In the genomic region with DNA sequence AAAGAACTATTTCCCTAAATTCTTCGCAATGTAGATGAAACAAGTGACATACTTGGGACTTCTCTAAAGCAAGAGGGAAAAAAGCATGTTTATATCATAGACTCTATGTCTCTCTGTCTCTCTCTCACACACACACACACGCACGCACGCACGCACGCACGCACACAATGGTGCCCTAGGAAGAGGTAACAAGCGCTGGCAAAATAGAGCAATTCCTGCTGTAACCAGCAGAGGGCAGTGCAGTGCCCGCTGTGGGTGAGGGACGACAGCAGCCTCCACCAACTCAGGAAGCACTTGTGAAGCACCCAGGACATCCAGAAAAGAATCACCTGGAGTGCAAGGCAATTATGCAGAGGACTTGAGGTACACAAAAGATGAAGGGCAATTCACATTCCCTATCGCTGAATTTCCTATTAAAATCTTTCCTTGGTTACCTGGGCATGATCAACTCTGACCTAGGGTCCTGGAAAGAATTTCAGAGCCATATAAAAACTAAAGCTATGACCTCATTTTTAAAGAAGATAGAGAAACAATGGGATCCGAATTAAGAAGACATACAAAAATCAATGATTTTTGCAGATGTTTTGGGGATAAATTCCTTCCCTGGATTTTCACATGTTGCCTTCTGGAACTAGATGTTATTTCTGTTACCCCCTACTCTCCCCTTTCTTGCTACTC, we compare ENCODE assay signal across 8 cellular contexts.
DNase-seq lines count a peak whose midpoint lies in the region; ATAC-seq, FAIRE-seq and TF ChIP-seq lines count a peak whose summit lies in the region.

No MANE protein-coding gene starts in this region.

- no peaks in the 10 kb centered on the region for H3K36me3 ChIP-seq in skeletal muscle satellite cell (ENCODE audit: insufficient read depth, low read length)

- no peak overlapping the region for H3K9ac ChIP-seq in skeletal muscle satellite cell (ENCODE audit: low read depth, low read length)

- CTCF ChIA-PET in RWPE1 (lab: Yijun Ruan, JAX), result interaction anchor here (0.6 to 0.8 kb wide), 4 partner anchors 78 to 798 kb away, joined by 3 to 8 read pairs (median 3); no protein-coding TSS in a partner anchor

- H3K27me3 ChIP-seq in right cardiac atrium (ENCODE audit: control insufficient read depth, insufficient read depth), result no peaks in the 10 kb centered on the region
- no peaks in the 10 kb centered on the region for H3K27me3 ChIP-seq in skeletal muscle satellite cell (ENCODE audit: control insufficient read depth, insufficient read depth, low read length)

- intact Hi-C loops in right cardiac atrium (cut with DNase I), result no loop called here

- no peak overlapping the region for H3K4me3 ChIP-seq in right cardiac atrium (ENCODE audit: low read length)
- H3K4me3 ChIP-seq in skeletal muscle satellite cell (ENCODE audit: low read length), result no peak overlapping the region

- POLR2A ChIA-PET in RWPE1 (lab: Yijun Ruan, JAX; ENCODE audit: low non-redundant PET), result no interaction called here

- TF ChIP-seq CTCF in GM12872 (IDR thresholded peaks at IDR 0.05; ENCODE audit: insufficient read depth, low read depth, low read length), result peak; percentile 98
- peak; percentile 78 for TF ChIP-seq CTCF in RWPE1 (conservative IDR thresholded peaks at IDR 0.05; ENCODE audit: low read depth)

- peak; percentile 53 for FAIRE-seq in H54 (lab: Jason Lieb, UNC)

- H3K36me3 Mint-ChIP-seq in activated naive CD4-positive, alpha-beta T cell treated with anti-CD3 and anti-CD28 coated beads, Interleukin-2, amount 50 U/mL, for 72 hours, result no peaks in the 10 kb centered on the region

- no peaks in the 10 kb centered on the region for H3K9me3 ChIP-seq in right cardiac atrium (ENCODE audit: control insufficient read depth, low read length)
- no peaks in the 10 kb centered on the region for H3K9me3 ChIP-seq in skeletal muscle satellite cell (replicated peaks; ENCODE audit: low read length)

- 32% methylated on average over 12 of the region's 12 CpGs for WGBS in right cardiac atrium

- peak; percentile 83 to 84 for ATAC-seq in activated naive CD4-positive, alpha-beta T cell treated with anti-CD3 and anti-CD28 coated beads, Interleukin-2, amount 50 U/mL, for 72 hours
- peak; percentile 73 to 75 for ATAC-seq in right cardiac atrium

- no peak for TF ChIP-seq POLR2A in H54 (IDR thresholded peaks at IDR 0.05; ENCODE audit: low read depth, low read length)

- H3K27ac Mint-ChIP-seq in activated naive CD4-positive, alpha-beta T cell treated with anti-CD3 and anti-CD28 coated beads, Interleukin-2, amount 50 U/mL, for 72 hours, result no peak overlapping the region

- peak overlapping the region; percentile 53 for H3K4me2 ChIP-seq in skeletal muscle satellite cell (ENCODE audit: low read length)

- DNase-seq in H54 (ENCODE audit: insufficient read length, low spot score) (peak; percentile 34), Kasumi-1 (lab: John Stamatoyannopoulos, UW) (peak; percentile 85 to 87), RWPE1 (ENCODE audit: low spot score) (peak; percentile 30), right cardiac atrium (peak; percentile 35 to 76 (median 66)), mesenteric fat pad (ENCODE audit: low spot score) (no peak)
- DNase-seq in activated naive CD4-positive, alpha-beta T cell treated with anti-CD3 and anti-CD28 coated beads, Interleukin-2, amount 50 U/mL, for 72 hours (ENCODE audit: low spot score in 2 of 2), result peak; percentile 76 to 81

- H3K27ac ChIP-seq in RWPE1 (no peak overlapping the region), right cardiac atrium (ENCODE audit: low read length) (no peak overlapping the region)

- no peaks in the 10 kb centered on the region for H3K9me3 Mint-ChIP-seq in activated naive CD4-positive, alpha-beta T cell treated with anti-CD3 and anti-CD28 coated beads, Interleukin-2, amount 50 U/mL, for 72 hours

- peaks cover 7% of the 10 kb centered on the region for H3K4me1 ChIP-seq in right cardiac atrium (ENCODE audit: control insufficient read depth, insufficient read depth, low read length)
- no peaks in the 10 kb centered on the region for H3K4me1 ChIP-seq in skeletal muscle satellite cell (ENCODE audit: control insufficient read depth, insufficient read depth, low read length)
